1 cellular context compared by ENCODE assay signal in the genomic region with DNA sequence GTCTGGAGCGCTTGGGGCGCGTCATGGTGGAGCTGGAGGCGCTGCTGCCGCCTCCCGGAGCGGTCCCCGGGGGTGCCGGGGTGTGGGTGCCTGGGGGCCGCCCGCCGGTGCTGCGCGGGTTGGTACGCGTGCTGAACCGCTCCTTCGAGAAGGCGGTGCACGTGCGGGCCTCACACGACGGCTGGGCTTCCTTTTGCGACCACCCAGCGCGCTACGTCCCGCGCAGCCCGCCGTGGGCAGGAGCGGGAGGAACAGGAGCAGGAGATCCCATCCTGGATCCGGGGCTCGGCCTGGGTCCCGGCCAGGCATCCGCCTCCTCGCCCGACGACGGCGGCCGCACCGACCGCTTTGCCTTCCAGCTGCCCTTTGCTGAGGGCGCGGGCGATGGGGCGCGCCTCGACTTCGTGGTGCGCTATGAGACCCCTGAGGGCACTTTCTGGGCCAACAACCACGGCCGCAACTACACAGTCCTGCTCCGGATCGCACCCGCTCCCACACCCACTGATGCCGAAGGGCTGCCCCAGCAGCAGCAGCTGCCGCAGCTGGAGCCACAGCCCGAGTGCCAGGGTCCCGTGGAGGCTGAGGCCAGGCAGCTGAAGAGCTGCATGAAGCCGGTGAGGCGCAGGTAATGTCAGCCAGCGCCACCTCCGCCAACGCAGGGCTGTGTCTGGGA.
TF ChIP-seq lines count a peak whose summit lies in the region.

No MANE protein-coding gene starts in this region.

TF ChIP-seq in WTC11, 78 proteins besides CTCF, POLR2A, EP300 and RAD21 (continued from another document and continues in another):
- TF ChIP-seq, protein P1, sequence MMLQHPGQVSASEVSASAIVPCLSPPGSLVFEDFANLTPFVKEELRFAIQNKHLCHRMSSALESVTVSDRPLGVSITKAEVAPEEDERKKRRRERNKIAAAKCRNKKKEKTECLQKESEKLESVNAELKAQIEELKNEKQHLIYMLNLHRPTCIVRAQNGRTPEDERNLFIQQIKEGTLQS (CRISPR knock-in tag; conservative IDR thresholded peaks at IDR 0.05), result no peak
- no peak for TF ChIP-seq MXD4 (CRISPR knock-in tag; IDR thresholded peaks at IDR 0.05; ENCODE audit: borderline replicate concordance)
- TF ChIP-seq AFF4 (CRISPR knock-in tag; IDR thresholded peaks at IDR 0.05; ENCODE audit: borderline replicate concordance), result no peak
- no peak for TF ChIP-seq ZNF532 (CRISPR knock-in tag; IDR thresholded peaks at IDR 0.05; ENCODE audit: borderline replicate concordance)
- no peak for TF ChIP-seq ZNF416 (CRISPR knock-in tag; IDR thresholded peaks at IDR 0.05)
- TF ChIP-seq CREM (CRISPR knock-in tag; IDR thresholded peaks at IDR 0.05), result no peak
- no peak for TF ChIP-seq ZNF425 (CRISPR knock-in tag; conservative IDR thresholded peaks at IDR 0.05)
- TF ChIP-seq ZSCAN18 (CRISPR knock-in tag; IDR thresholded peaks at IDR 0.05), result no peak
- TF ChIP-seq, protein P2, sequence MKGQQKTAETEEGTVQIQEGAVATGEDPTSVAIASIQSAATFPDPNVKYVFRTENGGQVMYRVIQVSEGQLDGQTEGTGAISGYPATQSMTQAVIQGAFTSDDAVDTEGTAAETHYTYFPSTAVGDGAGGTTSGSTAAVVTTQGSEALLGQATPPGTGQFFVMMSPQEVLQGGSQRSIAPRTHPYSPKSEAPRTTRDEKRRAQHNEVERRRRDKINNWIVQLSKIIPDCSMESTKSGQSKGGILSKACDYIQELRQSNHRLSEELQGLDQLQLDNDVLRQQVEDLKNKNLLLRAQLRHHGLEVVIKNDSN (CRISPR knock-in tag; IDR thresholded peaks at IDR 0.05), result peak; percentile 35; the same call in 1 of the 2 replicates
- 0 out of 2 replicates have a peak, but pooled peaks have one; percentile 22 for TF ChIP-seq ARID4B (CRISPR knock-in tag; IDR thresholded peaks at IDR 0.05; ENCODE audit: borderline replicate concordance)
- no peak for TF ChIP-seq CBFB (CRISPR knock-in tag; IDR thresholded peaks at IDR 0.05; ENCODE audit: low read depth)
- TF ChIP-seq MAX (CRISPR knock-in tag; IDR thresholded peaks at IDR 0.05), result peak; percentile 80; the same call in 1 of the 2 replicates
- TF ChIP-seq, protein P3, sequence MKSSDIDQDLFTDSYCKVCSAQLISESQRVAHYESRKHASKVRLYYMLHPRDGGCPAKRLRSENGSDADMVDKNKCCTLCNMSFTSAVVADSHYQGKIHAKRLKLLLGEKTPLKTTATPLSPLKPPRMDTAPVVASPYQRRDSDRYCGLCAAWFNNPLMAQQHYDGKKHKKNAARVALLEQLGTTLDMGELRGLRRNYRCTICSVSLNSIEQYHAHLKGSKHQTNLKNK (CRISPR knock-in tag; IDR thresholded peaks at IDR 0.05), result no peak
- TF ChIP-seq JAZF1 (CRISPR knock-in tag; IDR thresholded peaks at IDR 0.05), result no peak
- no peak for TF ChIP-seq OVOL2 (CRISPR knock-in tag; IDR thresholded peaks at IDR 0.05; ENCODE audit: borderline replicate concordance)
- TF ChIP-seq ESRRA (CRISPR knock-in tag; IDR thresholded peaks at IDR 0.05; ENCODE audit: borderline replicate concordance), result 0 out of 2 replicates have a peak, but pooled peaks have one; percentile 39
- TF ChIP-seq KAT7 (CRISPR knock-in tag; IDR thresholded peaks at IDR 0.05; ENCODE audit: borderline replicate concordance), result no peak
- no peak for TF ChIP-seq SOX15 (CRISPR knock-in tag; IDR thresholded peaks at IDR 0.05)
- TF ChIP-seq ATF2 (CRISPR knock-in tag; IDR thresholded peaks at IDR 0.05; ENCODE audit: borderline replicate concordance, low read depth), result 0 out of 2 replicates have a peak, but pooled peaks have one; percentile 41
- TF ChIP-seq TP53 (CRISPR knock-in tag; IDR thresholded peaks at IDR 0.05), result no peak
- TF ChIP-seq, protein P4, sequence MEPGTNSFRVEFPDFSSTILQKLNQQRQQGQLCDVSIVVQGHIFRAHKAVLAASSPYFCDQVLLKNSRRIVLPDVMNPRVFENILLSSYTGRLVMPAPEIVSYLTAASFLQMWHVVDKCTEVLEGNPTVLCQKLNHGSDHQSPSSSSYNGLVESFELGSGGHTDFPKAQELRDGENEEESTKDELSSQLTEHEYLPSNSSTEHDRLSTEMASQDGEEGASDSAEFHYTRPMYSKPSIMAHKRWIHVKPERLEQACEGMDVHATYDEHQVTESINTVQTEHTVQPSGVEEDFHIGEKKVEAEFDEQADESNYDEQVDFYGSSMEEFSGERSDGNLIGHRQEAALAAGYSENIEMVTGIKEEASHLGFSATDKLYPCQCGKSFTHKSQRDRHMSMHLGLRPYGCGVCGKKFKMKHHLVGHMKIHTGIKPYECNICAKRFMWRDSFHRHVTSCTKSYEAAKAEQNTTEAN (CRISPR knock-in tag; IDR thresholded peaks at IDR 0.05), result 0 out of 2 replicates have a peak, but pooled peaks have one; percentile 27
